ENCODE assay signal across 8 cellular contexts in the genomic region with DNA sequence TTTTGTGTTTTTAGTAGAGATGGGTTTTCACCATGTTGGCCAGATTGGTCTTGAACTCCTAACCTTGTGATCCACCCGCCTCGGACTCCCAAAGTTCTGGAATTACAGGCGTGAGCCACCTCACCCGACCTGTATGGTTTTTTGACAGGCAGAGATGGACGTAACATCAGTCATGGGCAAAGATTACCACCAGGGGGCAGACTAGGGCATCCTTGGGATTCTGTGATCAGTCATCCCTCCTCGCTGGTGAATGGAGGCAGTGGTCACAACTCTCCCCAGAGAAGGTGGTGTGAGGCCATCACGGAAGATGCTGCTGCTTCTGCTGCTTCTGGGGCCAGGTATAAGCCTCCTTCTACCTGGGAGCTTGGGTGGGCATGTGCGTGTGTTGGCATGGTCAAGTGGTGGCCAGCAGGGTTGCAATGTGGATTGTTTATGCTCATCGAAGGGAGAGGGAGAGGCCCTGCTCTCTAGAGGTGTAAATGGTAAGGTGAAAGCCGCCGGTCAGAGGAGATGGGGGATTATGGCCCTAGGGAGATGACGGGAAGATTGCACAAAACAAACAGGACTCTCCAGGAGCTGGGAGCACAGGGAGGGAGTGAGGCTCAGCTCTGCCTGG.
A peak's percentile ranks its signal among the peaks of the same experiment; 100 is the strongest.
DNase-seq lines count a peak whose midpoint lies in the region; ATAC-seq and TF ChIP-seq lines count a peak whose summit lies in the region.

No MANE protein-coding gene starts in this region.

- POLR2A ChIA-PET in Panc1 (lab: Charles Lee), result no interaction called here

- ATAC-seq in HG02970 (IDR thresholded peaks at IDR 0.05; ENCODE audit: low FRiP score, unreplicated experiment) (peak; percentile 66), Panc1 (no peak)

- H3K36me3 Mint-ChIP-seq in activated T-helper 1 cell treated with anti-CD3 and anti-CD28 coated beads, Interleukin-12 subunit alpha, Interleukin-12 subunit beta, Interleukin-2, Interleukin-4 antibody, amounts not matched to agents 30 ng/mL and 10 ng/mL and 1 ng/mL, durations not matched to agents 14 hours and 24 hours and 36 hours (ENCODE audit: low read depth), result peaks cover 3% of the 10 kb centered on the region

- TF ChIP-seq POLR2A in spleen (IDR thresholded peaks at IDR 0.05), result no peak

- H3K36me3 ChIP-seq in Panc1 (ENCODE audit: control insufficient read depth, insufficient read depth, low read length), result no peaks in the 10 kb centered on the region
- no peaks in the 10 kb centered on the region for H3K36me3 ChIP-seq in spleen

- peak overlapping the region; percentile 82 for H3K27ac Mint-ChIP-seq in activated T-helper 1 cell treated with anti-CD3 and anti-CD28 coated beads, Interleukin-12 subunit alpha, Interleukin-12 subunit beta, Interleukin-2, Interleukin-4 antibody, amounts not matched to agents 30 ng/mL and 10 ng/mL and 1 ng/mL, durations not matched to agents 14 hours and 24 hours and 36 hours

- peak overlapping the region; percentile 85 for H3K4me3 Mint-ChIP-seq in activated T-helper 1 cell treated with anti-CD3 and anti-CD28 coated beads, Interleukin-12 subunit alpha, Interleukin-12 subunit beta, Interleukin-2, Interleukin-4 antibody, amounts not matched to agents 30 ng/mL and 10 ng/mL and 1 ng/mL, durations not matched to agents 14 hours and 24 hours and 36 hours

- TF ChIP-seq CTCF in GM13977 (IDR thresholded peaks at IDR 0.05; ENCODE audit: extremely low read depth, insufficient read depth, missing control alignments), result peak; percentile 68
- TF ChIP-seq CTCF in Panc1 (IDR thresholded peaks at IDR 0.05), result peak; percentile 67
- TF ChIP-seq CTCF in spleen (IDR thresholded peaks at IDR 0.05 in 8 of 11, conservative IDR thresholded peaks at IDR 0.05 in 3 of 11), result peak in 10 of 11 experiments; percentile 16 to 74 (median 58)

- H3K9me3 Mint-ChIP-seq in activated T-helper 1 cell treated with anti-CD3 and anti-CD28 coated beads, Interleukin-12 subunit alpha, Interleukin-12 subunit beta, Interleukin-2, Interleukin-4 antibody, amounts not matched to agents 30 ng/mL and 10 ng/mL and 1 ng/mL, durations not matched to agents 14 hours and 24 hours and 36 hours, result no peaks in the 10 kb centered on the region

- H3K4me1 ChIP-seq in Panc1 (ENCODE audit: control insufficient read depth, insufficient read depth, low read length) (no peaks in the 10 kb centered on the region), spleen (no peaks in the 10 kb centered on the region)

- H3K27me3 ChIP-seq in Panc1 (ENCODE audit: control insufficient read depth, insufficient read depth, low read length), result peaks cover 11% of the 10 kb centered on the region
- peaks cover 0 to 14% (median 0%) of the 10 kb centered on the region in 7 donors for H3K27me3 ChIP-seq in spleen (replicated peaks in 1 of 7)

- intact Hi-C loops in Panc1 (cut with micrococcal nuclease; ENCODE audit: unreplicated experiment) (loop anchor here (5.0 kb wide), 1 partner anchor 89 kb away; no protein-coding TSS in a partner anchor), head of caudate nucleus (cut with DNase I) (no loop called here), spleen (cut with DNase I; ENCODE audit: low total_unique reads) (loop anchor here (10.0 kb wide), 1 partner anchor 148 kb away; the partner anchor contains the start of gene PRSS2)
- intact Hi-C loops in activated T-helper 1 cell treated with anti-CD3 and anti-CD28 coated beads, Interleukin-12 subunit alpha, Interleukin-12 subunit beta, Interleukin-2, Interleukin-4 antibody, amounts not matched to agents 30 ng/mL and 10 ng/mL and 1 ng/mL, durations not matched to agents 14 hours and 24 hours and 36 hours (cut with micrococcal nuclease), result loop anchor here (1.0 to 2.0 kb wide), 2 partner anchors 22 to 182 kb away; no protein-coding TSS in a partner anchor

- H3K27ac ChIP-seq in Panc1 (ENCODE audit: low read length), result no peak overlapping the region
- H3K27ac ChIP-seq in spleen, result no peak overlapping the region

- H3K9me3 ChIP-seq in Panc1 (ENCODE audit: control insufficient read depth, insufficient read depth, low read depth, low read length) (no peaks in the 10 kb centered on the region), spleen (no peaks in the 10 kb centered on the region)

- peaks cover 18% of the 10 kb centered on the region for H3K27me3 Mint-ChIP-seq in activated T-helper 1 cell treated with anti-CD3 and anti-CD28 coated beads, Interleukin-12 subunit alpha, Interleukin-12 subunit beta, Interleukin-2, Interleukin-4 antibody, amounts not matched to agents 30 ng/mL and 10 ng/mL and 1 ng/mL, durations not matched to agents 14 hours and 24 hours and 36 hours (ENCODE audit: insufficient read depth)

- H3K4me1 Mint-ChIP-seq in activated T-helper 1 cell treated with anti-CD3 and anti-CD28 coated beads, Interleukin-12 subunit alpha, Interleukin-12 subunit beta, Interleukin-2, Interleukin-4 antibody, amounts not matched to agents 30 ng/mL and 10 ng/mL and 1 ng/mL, durations not matched to agents 14 hours and 24 hours and 36 hours (ENCODE audit: low read depth), result no peaks in the 10 kb centered on the region

- DNase-seq in ACHN (peak; percentile 74), GM13977 (ENCODE audit: low spot score) (peak; percentile 32), Panc1 (ENCODE audit: low read depth, low spot score) (peak; percentile 22), head of caudate nucleus (peak in 32 of 42 donors; percentile 30 to 85 (median 62)), spleen (peak; percentile 73), KG1 (lab: John Stamatoyannopoulos, UW) (no peak)
- peak; percentile 40 for DNase-seq in activated T-helper 1 cell treated with anti-CD3 and anti-CD28 coated beads, Interleukin-12 subunit alpha, Interleukin-12 subunit beta, Interleukin-2, Interleukin-4 antibody, amounts not matched to agents 30 ng/mL and 10 ng/mL and 1 ng/mL, durations not matched to agents 14 hours and 24 hours and 36 hours (ENCODE audit: low spot score)

- H3K4me3 ChIP-seq in Panc1 (ENCODE audit: low read depth in 2 of 2, low read length in 2 of 2), result no peak overlapping the region
- H3K4me3 ChIP-seq in spleen, result no peak overlapping the region

- CTCF ChIA-PET in Panc1 (lab: Charles Lee), result no interaction called here

- 52 to 67% (median 61%) methylated on average over 9 to 12 of the region's 12 CpGs for WGBS in spleen, 5 donors

- BruUV-seq in Panc1 (replicated peaks; lab: Mats Ljungman, UMichigan), result no TSS peak

- in situ Hi-C loops in ACHN (cut with HindIII; ENCODE audit: low pct_ligation_motif_present, low pct_unique_long_range_greater_than_20kb, low sequenced_read_pairs), result loop anchor here (25.0 kb wide), 1 partner anchor 186 kb away; no protein-coding TSS in a partner anchor
- in situ Hi-C loops in GM13977 (cut with MboI; ENCODE audit: low pct_unique_long_range_greater_than_20kb, low sequenced_read_pairs, unreplicated experiment), result loop anchor here (25.0 kb wide), 1 partner anchor 386 kb away; no protein-coding TSS in a partner anchor
- in situ Hi-C loops in Panc1 (cut with HindIII; ENCODE audit: low pct_unique_long_range_greater_than_20kb, low sequenced_read_pairs), result no loop called here
